Comparison of ENCODE assay signal across 12 cellular contexts in genomic region chr3:47365213-47366153, GRCh38. TPM values are rescaled to one million over a fixed set of nuclear protein-coding genes. Genes with fewer than 3 reads are reported as not detected.
A peak's percentile ranks its signal among the peaks of the same experiment; 100 is the strongest.
DNase-seq lines count a peak whose midpoint lies in the region; ATAC-seq and TF ChIP-seq lines count a peak whose summit lies in the region.
"Had no signal": no experiment of that assay in that cellular context is flagged by ENCODE, and none has a peak within 500 bp of the region (broad histone marks: within the 10 kb centered on the region; RNA-seq: fewer than 3 reads in every experiment).

No MANE protein-coding gene starts in this region.

- no peak for ATAC-seq in HG03045 (IDR thresholded peaks at IDR 0.05; ENCODE audit: unreplicated experiment)
- ATAC-seq: upper lobe of right lung had no signal

- H3K9ac ChIP-seq in SK-N-MC (ENCODE audit: insufficient read length) = no peak overlapping the region

- H3K27me3 ChIP-seq in esophagus muscularis mucosa = peaks cover 0 to 8% (median 0%) of the 10 kb centered on the region in 4 donors
- H3K27me3 ChIP-seq: right lobe of liver, upper lobe of right lung had no signal

- TF ChIP-seq EP300 in esophagus muscularis mucosa (IDR thresholded peaks at IDR 0.05) = no peak

- whole genome bisulfite sequencing in esophagus muscularis mucosa = 54% methylated on average over 11 of the region's 11 CpGs

- H3K27ac ChIP-seq in SK-N-MC (peak overlapping the region; percentile 68; the same call in 1 of the 2 replicates), esophagus muscularis mucosa (replicated peaks in 1 of 4) (peak overlapping the region in 3 of 4 donors; percentile 13 to 28 (median 14))
- H3K27ac ChIP-seq: right lobe of liver, upper lobe of right lung had no signal

- no peak overlapping the region for H3K4me3 ChIP-seq in SK-N-MC
- no peak overlapping the region for H3K4me3 ChIP-seq in esophagus muscularis mucosa
- H3K4me3 ChIP-seq in skeletal muscle cell (ENCODE audit: low read depth, low read length) = no peak overlapping the region
- H3K4me3 ChIP-seq: right lobe of liver, upper lobe of right lung had no signal

- H3K36me3 ChIP-seq in SK-N-MC (ENCODE audit: insufficient read depth, low read length) = no peaks in the 10 kb centered on the region
- H3K36me3 ChIP-seq in esophagus muscularis mucosa = no peaks in the 10 kb centered on the region
- H3K36me3 ChIP-seq: right lobe of liver, upper lobe of right lung had no signal

- no peak for TF ChIP-seq POLR2A in esophagus muscularis mucosa (IDR thresholded peaks at IDR 0.05; ENCODE audit: low read depth)

- H3K4me1 ChIP-seq in esophagus muscularis mucosa = peaks cover 0 to 12% (median 7%) of the 10 kb centered on the region in 4 donors
- H3K4me1 ChIP-seq: right lobe of liver had no signal

- intact Hi-C loops in esophagus muscularis mucosa (cut with DNase I) = no loop called here

- DNase-seq in GM04504 (ENCODE audit: low read depth) (peak; percentile 73), SK-N-MC (ENCODE audit: low read depth, low spot score) (no peak), esophagus muscularis mucosa (ENCODE audit: extremely low spot score) (no peak), skeletal muscle cell (ENCODE audit: low read depth) (peak; percentile 31), SW480 (ENCODE audit: low spot score) (no peak)
- no peak for DNase-seq in central memory CD4-positive, alpha-beta T cell
- no peak for DNase-seq in activated CD4-positive, CD25-positive, alpha-beta regulatory T cell (lab: John Stamatoyannopoulos, UW)
- DNase-seq: activated B cell treated with CpG ODN at 0.5 μM for 24 hours, NCI-H2171 treated with DMSO at 0.1 percent for 48 hours, right lobe of liver, upper lobe of right lung had no signal

- no peak for TF ChIP-seq CTCF in esophagus muscularis mucosa (IDR thresholded peaks at IDR 0.05)

- H3K9me3 ChIP-seq in SK-N-MC (ENCODE audit: low read depth, low read length) (no peaks in the 10 kb centered on the region), esophagus muscularis mucosa (no peaks in the 10 kb centered on the region)
- H3K9me3 ChIP-seq: right lobe of liver, upper lobe of right lung had no signal

RNA-seq across cellular contexts. Expression of gene PTPN23, which starts 15.3 kb away (rescaled TPM):
- 100 to 1,000 TPM in 1 of 4 donors, 10 to 100 TPM in 3; 16.9 to 156 (median 26.3) TPM for total RNA-seq in esophagus muscularis mucosa

Comparison
In these comparisons a context has a peak if more than half of its experiments do, and no peak if none do; other contexts are left out.
1. DNase-seq: peak in GM04504 (single experiment) and skeletal muscle cell (single experiment); none in SK-N-MC (single experiment), esophagus muscularis mucosa (single experiment), central memory CD4-positive, alpha-beta T cell (single experiment), activated CD4-positive, CD25-positive, alpha-beta regulatory T cell (0 of 4) and SW480 (single experiment).